In the genomic region with DNA sequence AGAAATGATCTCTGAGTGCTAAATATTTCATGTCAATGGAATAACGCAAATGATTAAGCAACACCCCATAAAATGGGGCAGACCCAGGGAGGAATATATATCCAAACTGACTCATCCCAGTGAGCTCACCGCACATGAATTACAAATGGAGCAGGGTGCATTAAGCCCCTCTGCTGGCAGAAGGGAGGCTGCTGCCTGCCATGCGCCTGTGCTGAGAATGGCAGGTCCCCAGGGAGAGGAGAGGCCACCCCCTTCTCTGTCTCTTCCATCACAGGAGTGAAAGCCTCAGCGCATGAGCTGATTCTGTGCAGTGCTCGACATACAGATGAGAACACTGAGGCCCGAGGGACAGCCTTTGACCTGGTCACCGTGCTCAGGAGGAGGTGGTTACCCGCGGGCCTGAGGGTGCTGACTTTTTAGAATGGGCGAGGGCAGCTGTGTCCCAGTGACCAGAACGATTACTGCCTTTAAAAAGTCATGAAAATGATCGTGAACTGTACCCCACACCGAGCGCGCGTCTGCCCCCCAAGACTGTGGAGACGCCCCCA, we compare ENCODE assay signal across 8 cellular contexts. TPM values are rescaled to one million over a fixed set of nuclear protein-coding genes. Genes with fewer than 3 reads are reported as not detected.
DNase-seq lines count a peak whose midpoint lies in the region; FAIRE-seq and TF ChIP-seq lines count a peak whose summit lies in the region.
"Not testable (repeated sequence)": the region's sequence is repeated elsewhere in the genome, so short reads cannot be mapped to it uniquely, and the experiment has no call there.

No MANE protein-coding gene starts in this region.

- not testable (repeated sequence) for H3K36me3 ChIP-seq in DOHH2 (ENCODE audit: control insufficient read depth, low read length); endocrine pancreas (ENCODE audit: control insufficient read depth, insufficient read depth, low read length); keratinocyte (ENCODE audit: control insufficient read depth in 2 of 2, extremely low read depth in 1 of 2, insufficient read depth in 2 of 2, low read length in 2 of 2); parathyroid adenoma (ENCODE audit: control insufficient read depth, insufficient read depth, low read length); tibial artery

- H3F3A ChIP-seq in DOHH2 (ENCODE audit: control insufficient read depth, insufficient read depth): not testable (repeated sequence)

- H3K4me2 ChIP-seq in DOHH2 (ENCODE audit: low read length) (peak overlapping the region; percentile 81), keratinocyte (ENCODE audit: control insufficient read depth, extremely low read depth, insufficient read depth, low read depth, low read length) (peak overlapping the region; percentile 56), parathyroid adenoma (ENCODE audit: low read length) (peak overlapping the region; percentile 77)

- H3K27ac ChIP-seq in DOHH2 (ENCODE audit: low read depth, low read length): peak overlapping the region; percentile 51
- peak overlapping the region; percentile 76 for H3K27ac ChIP-seq in keratinocyte (ENCODE audit: control insufficient read depth, insufficient read depth, low read length)
- H3K27ac ChIP-seq in parathyroid adenoma: peak overlapping the region; percentile 63
- H3K27ac ChIP-seq in tibial artery: peak overlapping the region; percentile 59 to 94

- intact Hi-C loops in tibial artery (cut with DNase I; ENCODE audit: low total_unique reads): not testable (repeated sequence)

- H4K20me1 ChIP-seq in DOHH2 (ENCODE audit: control insufficient read depth, insufficient read depth, low read depth, low read length); keratinocyte (ENCODE audit: control insufficient read depth, extremely low read depth, insufficient read depth, low read length): not testable (repeated sequence)

- H3K4me1 ChIP-seq in DOHH2 (ENCODE audit: control insufficient read depth, low read length); endocrine pancreas (ENCODE audit: control insufficient read depth, insufficient read depth, low read length); keratinocyte (ENCODE audit: control insufficient read depth, extremely low read depth, insufficient read depth, low read length); parathyroid adenoma: not testable (repeated sequence)
- peaks cover 0 to 15% (median 4%) of the 10 kb centered on the region in 4 donors for H3K4me1 ChIP-seq in tibial artery

- H3K9me3 ChIP-seq in DOHH2 (ENCODE audit: control insufficient read depth, insufficient read depth, low read length); endocrine pancreas (ENCODE audit: control insufficient read depth, low read length); keratinocyte (ENCODE audit: control insufficient read depth, low read depth, low read length); parathyroid adenoma (ENCODE audit: control insufficient read depth, low read length); tibial artery: not testable (repeated sequence)

- peak overlapping the region; percentile 66 for H3K9ac ChIP-seq in endocrine pancreas (ENCODE audit: control insufficient read depth, insufficient read depth, low read length)
- H3K9ac ChIP-seq in keratinocyte (ENCODE audit: control insufficient read depth, extremely low read depth, insufficient read depth, low read length): peak overlapping the region; percentile 86
- H3K9ac ChIP-seq in parathyroid adenoma: peak overlapping the region; percentile 28

- H3K4me3 ChIP-seq in DOHH2 (ENCODE audit: low read length) (peak overlapping the region; percentile 92), keratinocyte (ENCODE audit: control insufficient read depth in 2 of 3, extremely low read depth in 1 of 3, insufficient read depth in 2 of 3, low read depth in 1 of 3, low read length in 3 of 3) (peak overlapping the region; percentile 64 to 88 (median 69)), parathyroid adenoma (ENCODE audit: low read depth, low read length) (peak overlapping the region; percentile 76), tibial artery (peak overlapping the region; percentile 67 to 69)
- H3K4me3 ChIP-seq in endocrine pancreas (ENCODE audit: control insufficient read depth, insufficient read depth, low read length): not testable (repeated sequence)

- not testable (repeated sequence) for H3K9me2 ChIP-seq in DOHH2 (replicated peaks; ENCODE audit: control insufficient read depth, low read length)

- H3K9me1 ChIP-seq in keratinocyte (ENCODE audit: control insufficient read depth, extremely low read depth, insufficient read depth, low read length): not testable (repeated sequence)

- DNase-seq in LHCN-M2 (ENCODE audit: low read depth) (peak; percentile 73), RPMI8226 (peak; percentile 19), tibial artery (peak in 1 of 2 donors; percentile 34)
- DNase-seq in activated effector memory CD4-positive, alpha-beta T cell treated with anti-CD3 and anti-CD28 coated beads, Interleukin-2, amount 50 U/mL, for 16 hours: peak; percentile 67
- not testable (repeated sequence) for DNase-seq in keratinocyte (ENCODE audit: low read depth, low spot score)

- not testable (repeated sequence) for H3K27me3 ChIP-seq in DOHH2 (ENCODE audit: control insufficient read depth, low read length); endocrine pancreas (ENCODE audit: control insufficient read depth, insufficient read depth, low read length); keratinocyte (ENCODE audit: control insufficient read depth, extremely low read depth, insufficient read depth, low read length); parathyroid adenoma (ENCODE audit: control insufficient read depth, insufficient read depth, low read length); tibial artery

- FAIRE-seq in keratinocyte (lab: Jason Lieb, UNC): not testable (repeated sequence)

- H2AFZ ChIP-seq in keratinocyte (ENCODE audit: control insufficient read depth, low read length) (peak overlapping the region; percentile 53), parathyroid adenoma (peak overlapping the region; percentile 88)

- H3K79me2 ChIP-seq in DOHH2 (ENCODE audit: control insufficient read depth, low read length): peaks cover 17% of the 10 kb centered on the region
- not testable (repeated sequence) for H3K79me2 ChIP-seq in keratinocyte (ENCODE audit: control insufficient read depth, insufficient read depth, low read length); parathyroid adenoma

- TF ChIP-seq CTCF in DOHH2 (IDR thresholded peaks at IDR 0.05; ENCODE audit: low read depth, low read length, poor library complexity, severe bottlenecking); keratinocyte (optimal IDR thresholded peaks at IDR 0.05 in 1 of 3, IDR thresholded peaks at IDR 0.05 in 1 of 3, conservative IDR thresholded peaks at IDR 0.05 in 1 of 3; ENCODE audit: extremely low read depth in 1 of 3, insufficient read depth in 2 of 3, low read length in 3 of 3); parathyroid adenoma (IDR thresholded peaks at IDR 0.05); tibial artery (IDR thresholded peaks at IDR 0.05): not testable (repeated sequence)

- dilution Hi-C loops in keratinocyte (cut with MboI; ENCODE audit: extremely low pct_ligation_motif_present, low sequenced_read_pairs): not testable (repeated sequence)

RNA-seq across cellular contexts. Expression of a gene that starts 29.1 kb away (rescaled TPM):
- not detected in 2 replicates for total RNA-seq in LHCN-M2 (2014; rRNA removed)
- polyA plus RNA-seq in LHCN-M2 (2012): not detected
- polyA plus RNA-seq in keratinocyte: not detected in 3 replicates
- not detected for polyA plus RNA-seq in keratinocyte (2011; ENCODE audit: low read depth)
- polyA plus RNA-seq in keratinocyte (2011; cell fraction: cytosol; rRNA removed): not detected in 2 replicates
- polyA plus RNA-seq in keratinocyte (2011; cell fraction: nucleus; rRNA removed): not detected in 2 replicates
- not detected in 2 replicates for polyA plus RNA-seq in keratinocyte (2012; ENCODE audit: low replicate concordance)
- polyA minus RNA-seq in keratinocyte: not detected in 3 replicates
- polyA minus RNA-seq in keratinocyte (2011; cell fraction: cytosol; rRNA and poly(A)+ RNA removed): not detected
- not detected in 2 replicates for polyA minus RNA-seq in keratinocyte (2011; cell fraction: nucleus; rRNA and poly(A)+ RNA removed)

Comparison
In these comparisons a context has a peak if more than half of its experiments do, and no peak if none do; other contexts are left out.
1. H3K9ac ChIP-seq: peak in every context shown above with its lines; median percentile 86 in keratinocyte; 66 in endocrine pancreas; 28 in parathyroid adenoma.